ENCODE assay signal across 17 cellular contexts in the genomic region with DNA sequence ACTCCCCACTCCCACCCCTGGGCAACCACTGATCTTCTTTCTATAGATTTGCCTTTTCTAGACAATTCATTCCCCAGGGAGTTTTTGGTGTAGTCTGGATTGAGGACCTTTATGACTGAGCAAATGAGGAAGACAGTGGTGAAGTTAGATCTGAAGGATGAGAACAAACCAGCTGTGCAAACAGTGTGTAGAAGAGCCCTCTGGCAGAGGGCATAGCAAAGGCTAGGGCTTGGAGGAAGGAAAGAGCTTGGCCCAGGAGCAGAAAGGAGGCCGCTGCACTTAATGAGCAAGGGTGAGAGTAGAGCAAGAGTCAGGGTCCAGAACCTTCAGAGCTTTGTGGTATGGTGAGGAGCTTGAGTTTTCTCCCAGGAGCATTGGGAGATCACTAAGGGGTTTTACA.
"Had no signal": no experiment of that assay in that cellular context is flagged by ENCODE, and none has a peak within 500 bp of the region (broad histone marks: within the 10 kb centered on the region; RNA-seq: fewer than 3 reads in every experiment).

No MANE protein-coding gene starts in this region.

- H3K9me3 ChIP-seq: left lung, thyroid gland, vagina had no signal

- H3K4me3 Mint-ChIP-seq: activated CD8-positive, alpha-beta T cell treated with anti-CD3 and anti-CD28 coated beads for 36 hours; activated T-cell treated with anti-CD3 and anti-CD28 coated beads, Interleukin-2, amount 50 U/mL, for 4 hours; naive B cell; WTC11 had no signal

- H3K9me3 Mint-ChIP-seq: activated CD8-positive, alpha-beta T cell treated with anti-CD3 and anti-CD28 coated beads for 36 hours; activated naive CD4-positive, alpha-beta T cell treated with anti-CD3 and anti-CD28 coated beads, Interleukin-2, amount 50 U/mL, for 72 hours; activated T-cell treated with anti-CD3 and anti-CD28 coated beads, Interleukin-2, amount 50 U/mL, for 4 hours had no signal

- H3K36me3 Mint-ChIP-seq: activated naive CD4-positive, alpha-beta T cell treated with anti-CD3 and anti-CD28 coated beads, Interleukin-2, amount 50 U/mL, for 72 hours; naive B cell had no signal

- ATAC-seq: activated CD8-positive, alpha-beta T cell treated with anti-CD3 and anti-CD28 coated beads for 36 hours; activated naive CD4-positive, alpha-beta T cell treated with anti-CD3 and anti-CD28 coated beads, Interleukin-2, amount 50 U/mL, for 72 hours; activated T-cell treated with anti-CD3 and anti-CD28 coated beads, Interleukin-2, amount 50 U/mL, for 4 hours; left lung; WTC11 had no signal

- H3K36me3 ChIP-seq: left lung, thyroid gland, vagina had no signal

- H3K27ac Mint-ChIP-seq: activated CD8-positive, alpha-beta T cell treated with anti-CD3 and anti-CD28 coated beads for 36 hours; activated naive CD4-positive, alpha-beta T cell treated with anti-CD3 and anti-CD28 coated beads, Interleukin-2, amount 50 U/mL, for 72 hours; naive B cell; WTC11 had no signal

- H3K27ac ChIP-seq: left lung, parathyroid adenoma, thyroid gland, vagina had no signal

- H3K4me1 Mint-ChIP-seq: naive B cell, WTC11 had no signal

- H3K4me3 ChIP-seq: left lung, thyroid gland, vagina had no signal

- DNase-seq: activated CD4-positive, alpha-beta T cell treated with anti-CD3 and anti-CD28 coated beads for 48 hours; activated CD8-positive, alpha-beta T cell treated with anti-CD3 and anti-CD28 coated beads for 36 hours; activated effector memory CD4-positive, alpha-beta T cell treated with anti-CD3 and anti-CD28 coated beads, Interleukin-2, amount 50 U/mL, for 16 hours; activated T-cell treated with anti-CD3 and anti-CD28 coated beads, Interleukin-2, amount 50 U/mL, for 4 hours; caudate nucleus; foreskin fibroblast; hippocampal formation; left lung; mammary epithelial cell; naive B cell; stimulated activated CD4-positive, alpha-beta T cell treated with anti-CD3 and anti-CD28 coated beads, Interleukin-12 subunit alpha, Interleukin-12 subunit beta, amount 100 ng/mL, for 4 hours; stimulated activated CD4-positive, alpha-beta T cell treated with anti-CD3 and anti-CD28 coated beads, Interleukin-2, amount 100 ng/mL, for 24 hours; thyroid gland had no signal

- H3K4me1 ChIP-seq: left lung, parathyroid adenoma, thyroid gland, vagina had no signal

- H3K27me3 ChIP-seq: left lung, thyroid gland, vagina had no signal
